28 cellular contexts compared by ENCODE assay signal in genomic region chr10:92505044-92505443, GRCh38.
"Had no signal": no experiment of that assay in that cellular context is flagged by ENCODE, and none has a peak within 500 bp of the region (broad histone marks: within the 10 kb centered on the region; RNA-seq: fewer than 3 reads in every experiment).

No MANE protein-coding gene starts in this region.

- H2AFZ ChIP-seq: neural progenitor cell, parathyroid adenoma had no signal

- FAIRE-seq: kidney had no signal

- H3K4me1 Mint-ChIP-seq: mesothelial cell of epicardium, nephron had no signal

- H3K27ac ChIP-seq: epithelial cell of prostate, gastrocnemius medialis, left lung, neural progenitor cell, parathyroid adenoma, stomach, testis, tibial artery had no signal

- DNase-seq: effector CD8-positive, alpha-beta T cell; endodermal cell; foreskin fibroblast; gastrocnemius medialis; head of caudate nucleus; kidney; left lung; mesenchymal stem cell; naive thymus-derived CD4-positive, alpha-beta T cell; stimulated activated CD4-positive, alpha-beta T cell treated with anti-CD3 and anti-CD28 coated beads, Interleukin-12 subunit alpha, Interleukin-12 subunit beta, amount 100 ng/mL, for 4 hours; stimulated activated CD4-positive, alpha-beta T cell treated with anti-CD3 and anti-CD28 coated beads, Interleukin-1b, Interleukin-23, amount 100 ng/mL, for 48 hours; stimulated activated CD4-positive, alpha-beta T cell treated with anti-CD3 and anti-CD28 coated beads, Interleukin-4, amount 100 ng/mL, for 1 hour; stimulated activated CD8-positive, alpha-beta memory T cell treated with anti-CD3 and anti-CD28 coated beads, Interleukin-4, amount 100 ng/mL, for 48 hours; stimulated activated naive CD4-positive, alpha-beta T cell treated with Interleukin-2 at 50 U/mL for 16 hours; stomach; testis; tibial artery had no signal

- H3K4me1 ChIP-seq: gastrocnemius medialis, left lung, parathyroid adenoma, stomach, testis, tibial artery had no signal

- H3K4me3 ChIP-seq: gastrocnemius medialis, left lung, neural progenitor cell, smooth muscle cell, stomach, testis, tibial artery had no signal

- ATAC-seq: esophagus mucosa; gastrocnemius medialis; left lung; naive thymus-derived CD4-positive, alpha-beta T cell; sciatic nerve had no signal

- H3K27me3 ChIP-seq: gastrocnemius medialis, left lung, neural progenitor cell, stomach, testis, tibial artery had no signal

- H3K9me3 ChIP-seq: gastrocnemius medialis, left lung, stomach, testis, tibial artery had no signal

- H3K4me2 ChIP-seq: neural progenitor cell, smooth muscle cell had no signal

- H3K4me3 Mint-ChIP-seq: dendritic cell treated with granulocyte-macrophage colony-stimulating factor and Interleukin-4, amounts not matched to agents 40 ng/mL and 50 ng/mL, for 4 days; endodermal cell; mesothelial cell of epicardium; naive thymus-derived CD4-positive, alpha-beta T cell; nephron; type B pancreatic cell had no signal

- H3K27ac Mint-ChIP-seq: dendritic cell treated with granulocyte-macrophage colony-stimulating factor and Interleukin-4, amounts not matched to agents 40 ng/mL and 50 ng/mL, for 4 days; mesothelial cell of epicardium; nephron; type B pancreatic cell had no signal

- H3K27me3 Mint-ChIP-seq: dendritic cell treated with granulocyte-macrophage colony-stimulating factor and Interleukin-4, amounts not matched to agents 40 ng/mL and 50 ng/mL, for 4 days; naive thymus-derived CD4-positive, alpha-beta T cell; progenitor cell of endocrine pancreas; type B pancreatic cell had no signal

- H3K9me3 Mint-ChIP-seq: dendritic cell treated with granulocyte-macrophage colony-stimulating factor and Interleukin-4, amounts not matched to agents 40 ng/mL and 50 ng/mL, for 4 days; endodermal cell; mesothelial cell of epicardium; naive thymus-derived CD4-positive, alpha-beta T cell; nephron; neural progenitor cell; type B pancreatic cell had no signal

- H3K79me2 ChIP-seq: parathyroid adenoma had no signal
